In the genomic region with DNA sequence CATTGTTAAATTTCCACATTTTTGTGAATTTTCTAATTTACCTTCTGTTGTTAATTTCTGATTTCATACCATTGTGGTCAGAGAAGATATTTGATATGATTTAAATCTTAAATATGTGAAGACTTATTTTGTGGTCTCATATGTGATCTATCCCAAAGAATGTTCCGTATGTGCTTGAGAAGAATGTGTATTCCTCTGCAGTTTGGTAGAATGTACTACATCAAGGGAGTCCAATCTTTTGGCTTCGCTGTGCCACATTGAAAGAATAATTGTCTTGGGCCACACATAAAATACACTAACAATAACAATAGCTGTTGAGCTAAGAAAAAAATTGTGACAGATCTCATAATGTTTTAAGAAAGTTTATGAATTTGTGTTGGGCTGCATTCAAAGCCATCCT, we compare ENCODE assay signal across 1 cellular context.
TF ChIP-seq lines count a peak whose summit lies in the region.

No MANE protein-coding gene starts in this region.

TF ChIP-seq in H1, 55 proteins besides CTCF, POLR2A, EP300 and RAD21:
- TF ChIP-seq YY1 (IDR thresholded peaks at IDR 0.05; ENCODE audit: low read depth, low read length) (no peak), HDAC6 (IDR thresholded peaks at IDR 0.05; ENCODE audit: low read depth, low read length) (no peak), KDM4A (IDR thresholded peaks at IDR 0.05; ENCODE audit: low read depth, low read length, severe bottlenecking) (no peak), CHD1 (IDR thresholded peaks at IDR 0.05; ENCODE audit: low read depth, low read length) (no peak), FOSL1 (IDR thresholded peaks at IDR 0.05; ENCODE audit: insufficient read depth, low read depth, low read length) (no peak), SIX5 (IDR thresholded peaks at IDR 0.05; ENCODE audit: low read depth, low read length) (no peak), ASH2L (IDR thresholded peaks at IDR 0.05; ENCODE audit: low read length) (no peak), RFX5 (IDR thresholded peaks at IDR 0.05; ENCODE audit: borderline replicate concordance, low read depth, low read length) (no peak), CBX8 (IDR thresholded peaks at IDR 0.05; ENCODE audit: borderline replicate concordance, low read depth, low read length) (no peak), NANOG (IDR thresholded peaks at IDR 0.05; ENCODE audit: insufficient read depth, low read depth, low read length, poor library complexity, severe bottlenecking) (no peak), TEAD4 (IDR thresholded peaks at IDR 0.05; ENCODE audit: low read depth, low read length) (no peak), BCL11A (IDR thresholded peaks at IDR 0.05; ENCODE audit: low read depth in 2 of 2, low read length in 2 of 2) (no peak), HDAC2 (IDR thresholded peaks at IDR 0.05; ENCODE audit: borderline replicate concordance in 1 of 2, low read depth in 2 of 2, low read length in 2 of 2) (no peak)
- TF ChIP-seq, protein P1, sequence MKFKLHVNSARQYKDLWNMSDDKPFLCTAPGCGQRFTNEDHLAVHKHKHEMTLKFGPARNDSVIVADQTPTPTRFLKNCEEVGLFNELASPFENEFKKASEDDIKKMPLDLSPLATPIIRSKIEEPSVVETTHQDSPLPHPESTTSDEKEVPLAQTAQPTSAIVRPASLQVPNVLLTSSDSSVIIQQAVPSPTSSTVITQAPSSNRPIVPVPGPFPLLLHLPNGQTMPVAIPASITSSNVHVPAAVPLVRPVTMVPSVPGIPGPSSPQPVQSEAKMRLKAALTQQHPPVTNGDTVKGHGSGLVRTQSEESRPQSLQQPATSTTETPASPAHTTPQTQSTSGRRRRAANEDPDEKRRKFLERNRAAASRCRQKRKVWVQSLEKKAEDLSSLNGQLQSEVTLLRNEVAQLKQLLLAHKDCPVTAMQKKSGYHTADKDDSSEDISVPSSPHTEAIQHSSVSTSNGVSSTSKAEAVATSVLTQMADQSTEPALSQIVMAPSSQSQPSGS (IDR thresholded peaks at IDR 0.05; ENCODE audit: low read length): no peak
